7 cellular contexts compared by ENCODE assay signal in the genomic region with DNA sequence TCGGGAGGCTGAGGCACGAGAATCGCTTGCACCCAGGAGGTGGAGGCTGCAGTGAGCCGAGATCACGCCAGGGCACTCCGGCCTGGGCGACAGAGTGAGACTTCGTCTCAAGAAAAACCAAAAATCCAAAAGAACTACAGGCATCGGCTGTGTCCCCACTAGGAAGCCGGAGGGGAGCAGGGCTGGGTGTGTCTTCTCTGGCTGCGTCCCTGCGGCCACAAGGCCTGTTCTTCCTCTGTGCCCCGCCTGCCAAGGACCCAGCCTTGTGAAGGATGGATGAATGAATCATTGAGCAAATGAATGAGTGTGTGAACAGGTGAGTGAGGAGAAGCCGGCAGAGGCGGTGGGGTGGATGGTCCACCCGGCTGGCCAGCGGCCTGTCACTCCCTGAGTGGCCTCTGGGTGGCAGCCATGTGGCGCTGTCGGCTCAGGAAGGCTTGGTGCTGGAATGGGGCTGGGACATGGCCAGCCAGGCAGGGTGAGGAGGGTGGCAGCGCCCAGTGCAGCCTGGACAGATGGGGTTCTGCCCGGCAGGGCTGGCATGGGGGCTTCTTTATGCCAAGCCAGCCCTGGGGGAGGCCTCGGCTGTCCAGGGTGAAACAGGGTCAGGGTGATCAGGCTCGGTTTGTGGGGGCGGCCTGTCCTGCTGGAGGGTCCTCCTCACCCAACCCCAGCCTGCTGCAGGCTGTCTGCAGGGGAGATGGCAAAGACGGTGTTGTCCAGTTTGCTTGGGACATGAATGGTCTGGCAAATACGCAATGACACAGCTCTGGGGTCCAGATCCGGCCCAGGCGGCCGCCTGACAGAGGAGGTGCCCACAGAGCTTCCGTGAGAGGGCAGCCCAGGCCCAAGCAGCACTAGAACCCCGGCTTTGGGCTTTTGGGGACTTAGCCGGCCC. TPM values are rescaled to one million over a fixed set of nuclear protein-coding genes. Genes with fewer than 3 reads are reported as not detected.
DNase-seq lines count a peak whose midpoint lies in the region; ATAC-seq, FAIRE-seq and TF ChIP-seq lines count a peak whose summit lies in the region.

No MANE protein-coding gene starts in this region.

- H3K4me3 ChIP-seq in cardiac muscle cell (no peak overlapping the region), prostate gland (no peak overlapping the region)

- intact Hi-C loops in prostate gland (cut with DNase I), result no loop called here

- FAIRE-seq in GM12892 (lab: Jason Lieb, UNC), result peak; percentile 14

- H3K36me3 ChIP-seq in cardiac muscle cell (no peaks in the 10 kb centered on the region), prostate gland (no peaks in the 10 kb centered on the region)

- TF ChIP-seq CTCF in cardiac muscle cell (IDR thresholded peaks at IDR 0.05; ENCODE audit: low read depth, low read length), result peak; percentile 82
- peak; percentile 70 to 97 (median 88) for TF ChIP-seq CTCF in prostate gland (IDR thresholded peaks at IDR 0.05)

- WGBS in prostate gland, result 42% methylated on average over 30 of the region's 32 CpGs

- H3K4me1 ChIP-seq in cardiac muscle cell (ENCODE audit: low read depth) (no peaks in the 10 kb centered on the region), prostate gland (replicated peaks) (no peaks in the 10 kb centered on the region)

- no peak for ATAC-seq in GM21360 (IDR thresholded peaks at IDR 0.05; ENCODE audit: unreplicated experiment)

- H3K27me3 ChIP-seq in cardiac muscle cell, result peaks cover 12% of the 10 kb centered on the region
- H3K27me3 ChIP-seq in prostate gland (replicated peaks; ENCODE audit: insufficient read depth), result no peaks in the 10 kb centered on the region

- no peaks in the 10 kb centered on the region for H3K9me3 ChIP-seq in cardiac muscle cell (ENCODE audit: low read depth)
- no peaks in the 10 kb centered on the region for H3K9me3 ChIP-seq in prostate gland

- DNase-seq in GM12892 (ENCODE audit: insufficient read length) (peak; percentile 96), NCI-H1105 treated with DMSO at 0.1 percent for 48 hours (lab: John Stamatoyannopoulos, UW) (peak; percentile 47), SKM-1 treated with dmso at 0.1 percent for 144 hours (lab: John Stamatoyannopoulos, UW; ENCODE audit: unreplicated experiment) (peak; percentile 61), cardiac muscle cell (ENCODE audit: low read depth in 1 of 2, low spot score in 1 of 2) (peak; percentile 73 to 86), prostate gland (ENCODE audit: low spot score) (peak; percentile 82)
- peak; percentile 19 for DNase-seq in activated naive CD8-positive, alpha-beta T cell treated with anti-CD3 and anti-CD28 coated beads, Interleukin-2, amount 50 U/mL, for 16 hours (ENCODE audit: low read depth, low spot score)

- H3K27ac ChIP-seq in cardiac muscle cell (no peak overlapping the region), prostate gland (no peak overlapping the region)

- TF ChIP-seq POLR2A in GM12892 (IDR thresholded peaks at IDR 0.05; ENCODE audit: low read depth, low read length), result no peak
- TF ChIP-seq POLR2A in prostate gland (IDR thresholded peaks at IDR 0.05), result no peak

RNA-seq across cellular contexts. Expression of a gene that starts 21.7 kb away (rescaled TPM):
- 8.0 TPM for polyA plus RNA-seq in GM12892 (2012; ENCODE audit: missing spikeins)
- total RNA-seq in cardiac muscle cell, result 29.3 and 38.5 TPM in 2 replicates
- polyA plus RNA-seq in cardiac muscle cell, result 34.9 and 52.2 TPM in 2 replicates
- 10 to 100 TPM; 39.1 to 39.4 TPM for total RNA-seq in prostate gland

RNA-seq across cellular contexts. Expression of a gene that starts 30.6 kb away (rescaled TPM):
- 67.8 TPM for polyA plus RNA-seq in GM12892 (2012; ENCODE audit: missing spikeins)
- total RNA-seq in cardiac muscle cell (45.0 and 47.5 TPM in 2 replicates), prostate gland (10 to 100 TPM; 53.4 to 63.5 TPM)
- 187 and 222 TPM in 2 replicates for polyA plus RNA-seq in cardiac muscle cell

RNA-seq across cellular contexts. Expression of a gene that starts 49.9 kb away (rescaled TPM):
- 51.4 TPM for polyA plus RNA-seq in GM12892 (2012; ENCODE audit: missing spikeins)
- total RNA-seq in cardiac muscle cell, result 86.1 and 107 TPM in 2 replicates
- polyA plus RNA-seq in cardiac muscle cell, result 108 and 109 TPM in 2 replicates
- total RNA-seq in prostate gland, result 100 to 1,000 TPM; 102 to 167 TPM

RNA-seq across cellular contexts. Expression of a gene that starts 50.2 kb away (rescaled TPM):
- polyA plus RNA-seq in GM12892 (2012; ENCODE audit: missing spikeins), result 32.6 TPM
- total RNA-seq in cardiac muscle cell (44.3 and 58.3 TPM in 2 replicates), prostate gland (10 to 100 TPM; 27.9 to 49.5 TPM)
- polyA plus RNA-seq in cardiac muscle cell, result 92.0 and 109 TPM in 2 replicates

Comparison
In these comparisons a context has a peak if more than half of its experiments do, and no peak if none do; other contexts are left out.
1. DNase-seq: peak in every context shown above with its lines; median percentile 96 in GM12892; 82 in prostate gland; 80 in cardiac muscle cell; 61 in SKM-1 treated with dmso at 0.1 percent for 144 hours; 47 in NCI-H1105 treated with DMSO at 0.1 percent for 48 hours; 19 in activated naive CD8-positive, alpha-beta T cell treated with anti-CD3 and anti-CD28 coated beads, Interleukin-2, amount 50 U/mL, for 16 hours.